27 cellular contexts compared by ENCODE assay signal in genomic region chr20:59125909-59126308, GRCh38. TPM values are rescaled to one million over a fixed set of nuclear protein-coding genes. Genes with fewer than 3 reads are reported as not detected.
DNase-seq lines count a peak whose midpoint lies in the region; ATAC-seq and TF ChIP-seq lines count a peak whose summit lies in the region.
"Had no signal": no experiment of that assay in that cellular context is flagged by ENCODE, and none has a peak within 500 bp of the region (broad histone marks: within the 10 kb centered on the region; RNA-seq: fewer than 3 reads in every experiment).

No MANE protein-coding gene starts in this region.

- no peaks in the 10 kb centered on the region for H3K27me3 Mint-ChIP-seq in activated CD8-positive, alpha-beta memory T cell treated with anti-CD3 and anti-CD28 coated beads, Interleukin-2, amount 10 ng/mL, durations not matched to agents 7 days and 5 days
- H3K27me3 Mint-ChIP-seq in GM23338 (ENCODE audit: insufficient read depth, low read depth, poor library complexity): peaks cover 8% of the 10 kb centered on the region
- no peaks in the 10 kb centered on the region for H3K27me3 Mint-ChIP-seq in central memory CD8-positive, alpha-beta T cell

- H3K9me2 ChIP-seq in GM23338 (ENCODE audit: insufficient read depth): peaks cover 9% of the 10 kb centered on the region; the same call in 1 of the 2 replicates

- DNase-seq in activated CD8-positive, alpha-beta memory T cell treated with anti-CD3 and anti-CD28 coated beads for 24 hours: peak; percentile 30
- DNase-seq in activated CD8-positive, alpha-beta memory T cell treated with anti-CD3 and anti-CD28 coated beads, Interleukin-2, amount 10 ng/mL, durations not matched to agents 7 days and 5 days: no peak
- DNase-seq in GM23338 (ENCODE audit: low spot score) (no peak), renal cortical epithelial cell (ENCODE audit: low read depth) (peak; percentile 1)
- no peak for DNase-seq in central memory CD8-positive, alpha-beta T cell (ENCODE audit: low spot score in 2 of 2)
- DNase-seq in activated naive CD4-positive, alpha-beta T cell (lab: John Stamatoyannopoulos, UW): no peak
- no peak for DNase-seq in stimulated activated CD4-positive, alpha-beta T cell treated with anti-CD3 and anti-CD28 coated beads, Interleukin-2, amount 100 ng/mL, for 48 hours
- DNase-seq: activated CD4-positive, alpha-beta memory T cell treated with anti-CD3 and anti-CD28 coated beads, Interleukin-2, amount 10 ng/mL, durations not matched to agents 7 days and 5 days; activated gamma-delta T cell; activated T-cell treated with anti-CD3 and anti-CD28 coated beads for 4 hours; brain microvascular endothelial cell; effector CD8-positive, alpha-beta T cell; GM23248; mesenchymal stem cell; NCI-H1694 treated with DMSO at 0.1 percent for 48 hours; NCI-H226; PC-9; Right ventricle myocardium superior; spleen; stimulated activated CD4-positive, alpha-beta T cell treated with anti-CD3 and anti-CD28 coated beads, Interleukin-4, amount 100 ng/mL, for 4 hours; stimulated activated naive CD4-positive, alpha-beta T cell; T1000 had no signal

- 0 out of 2 replicates have a peak overlapping the region, but pooled peaks have one; percentile 11 for H3K4me3 ChIP-seq in GM23338
- H3K4me3 ChIP-seq: GM23248, PC-9, thoracic aorta, vagina had no signal

- H3K36me3 ChIP-seq in GM23338 (ENCODE audit: insufficient read depth): no peaks in the 10 kb centered on the region
- H3K36me3 ChIP-seq: brain microvascular endothelial cell, spleen, thoracic aorta, vagina had no signal

- H3K27ac ChIP-seq in GM23338 (ENCODE audit: low read depth): no peak overlapping the region
- H3K27ac ChIP-seq: brain microvascular endothelial cell, GM23248, PC-9, thoracic aorta, vagina had no signal

- no peaks in the 10 kb centered on the region for H3K9me3 Mint-ChIP-seq in activated CD8-positive, alpha-beta memory T cell treated with anti-CD3 and anti-CD28 coated beads, Interleukin-2, amount 10 ng/mL, durations not matched to agents 7 days and 5 days (ENCODE audit: low read depth)
- peaks cover 12% of the 10 kb centered on the region for H3K9me3 Mint-ChIP-seq in GM23338
- no peaks in the 10 kb centered on the region for H3K9me3 Mint-ChIP-seq in central memory CD8-positive, alpha-beta T cell

- H3K4me3 Mint-ChIP-seq in activated CD8-positive, alpha-beta memory T cell treated with anti-CD3 and anti-CD28 coated beads, Interleukin-2, amount 10 ng/mL, durations not matched to agents 7 days and 5 days: no peak overlapping the region
- no peak overlapping the region for H3K4me3 Mint-ChIP-seq in GM23338
- H3K4me3 Mint-ChIP-seq in central memory CD8-positive, alpha-beta T cell: no peak overlapping the region
- H3K4me3 Mint-ChIP-seq: activated CD4-positive, alpha-beta memory T cell treated with anti-CD3 and anti-CD28 coated beads, Interleukin-2, amount 10 ng/mL, durations not matched to agents 7 days and 5 days had no signal

- H3K4me1 Mint-ChIP-seq in activated CD8-positive, alpha-beta memory T cell treated with anti-CD3 and anti-CD28 coated beads, Interleukin-2, amount 10 ng/mL, durations not matched to agents 7 days and 5 days: peaks cover 30% of the 10 kb centered on the region
- peaks cover 49% of the 10 kb centered on the region for H3K4me1 Mint-ChIP-seq in GM23338
- peaks cover 58% of the 10 kb centered on the region for H3K4me1 Mint-ChIP-seq in central memory CD8-positive, alpha-beta T cell

- no peaks in the 10 kb centered on the region for H3K27me3 ChIP-seq in GM23338 (ENCODE audit: insufficient read depth)
- H3K27me3 ChIP-seq: brain microvascular endothelial cell, spleen, vagina had no signal

- no peak for TF ChIP-seq CTCF in GM23338 (conservative IDR thresholded peaks at IDR 0.05; ENCODE audit: low read depth in 2 of 2)

- H3K4me2 ChIP-seq in GM23338: peak overlapping the region; percentile 52
- H3K4me2 ChIP-seq: PC-9 had no signal

- CTCF ChIA-PET in activated CD8-positive, alpha-beta memory T cell treated with anti-CD3 and anti-CD28 coated beads, Interleukin-2, amount 10 ng/mL, durations not matched to agents 7 days and 5 days (lab: Charles Lee): no interaction called here

- no peak for ATAC-seq in activated CD8-positive, alpha-beta memory T cell treated with anti-CD3 and anti-CD28 coated beads, Interleukin-2, amount 10 ng/mL, durations not matched to agents 7 days and 5 days
- ATAC-seq in GM23338 (no peak), HG02623 (IDR thresholded peaks at IDR 0.05; ENCODE audit: unreplicated experiment) (no peak)
- no peak for ATAC-seq in central memory CD8-positive, alpha-beta T cell (replicated peaks; ENCODE audit: extremely low read depth, poor library complexity, severe bottlenecking)

- peaks cover 29% of the 10 kb centered on the region for H3K4me1 ChIP-seq in GM23338 (ENCODE audit: insufficient read depth)
- H3K4me1 ChIP-seq: vagina had no signal

- peak overlapping the region; percentile 80; the same call in 1 of the 2 replicates for H2AFZ ChIP-seq in GM23338
- H2AFZ ChIP-seq: GM23248, PC-9 had no signal

- no peaks in the 10 kb centered on the region for H3K79me2 ChIP-seq in GM23338 (replicated peaks; ENCODE audit: insufficient read depth)

- peaks cover 2% of the 10 kb centered on the region for H3K36me3 Mint-ChIP-seq in activated CD8-positive, alpha-beta memory T cell treated with anti-CD3 and anti-CD28 coated beads, Interleukin-2, amount 10 ng/mL, durations not matched to agents 7 days and 5 days
- H3K36me3 Mint-ChIP-seq in GM23338 (ENCODE audit: low read depth): peaks cover 13% of the 10 kb centered on the region; the same call in 2 of the 3 replicates
- peaks cover 8% of the 10 kb centered on the region for H3K36me3 Mint-ChIP-seq in central memory CD8-positive, alpha-beta T cell (ENCODE audit: insufficient read depth)

- H4K20me1 ChIP-seq in GM23338 (replicated peaks; ENCODE audit: insufficient read depth): no peaks in the 10 kb centered on the region

- H3K27ac Mint-ChIP-seq in activated CD8-positive, alpha-beta memory T cell treated with anti-CD3 and anti-CD28 coated beads, Interleukin-2, amount 10 ng/mL, durations not matched to agents 7 days and 5 days: no peak overlapping the region
- no peak overlapping the region for H3K27ac Mint-ChIP-seq in GM23338
- H3K27ac Mint-ChIP-seq in central memory CD8-positive, alpha-beta T cell (ENCODE audit: low read depth): peak overlapping the region; percentile 5
- H3K27ac Mint-ChIP-seq: activated CD4-positive, alpha-beta memory T cell treated with anti-CD3 and anti-CD28 coated beads, Interleukin-2, amount 10 ng/mL, durations not matched to agents 7 days and 5 days had no signal

- H3F3A ChIP-seq in GM23338 (replicated peaks; ENCODE audit: low read depth): peaks cover 5% of the 10 kb centered on the region; the same call in 1 of the 2 replicates

TF ChIP-seq in GM23338, 12 proteins besides CTCF, POLR2A, EP300 and RAD21 (continues in another document):
- TF ChIP-seq EZH2 (IDR thresholded peaks at IDR 0.05; ENCODE audit: low read depth, unreplicated experiment) (no peak), ETS1 (IDR thresholded peaks at IDR 0.05) (no peak), EZH2phosphoT487 (IDR thresholded peaks at IDR 0.05; ENCODE audit: unreplicated experiment) (no peak), ZNF114 (CRISPR knock-in tag; IDR thresholded peaks at IDR 0.05) (no peak), STAT1 (IDR thresholded peaks at IDR 0.05; ENCODE audit: unreplicated experiment) (no peak), POLR2AphosphoS5 (IDR thresholded peaks at IDR 0.05; ENCODE audit: low read depth) (no peak)

RNA-seq across cellular contexts. Expression of gene ZNF831, which starts 37.7 kb away (rescaled TPM):
- 10 to 100 TPM in 1 of 2 experiments, 1 to 10 TPM in 1; 7.9 to 10.2 TPM for total RNA-seq in activated CD8-positive, alpha-beta memory T cell treated with anti-CD3 and anti-CD28 coated beads, Interleukin-2, amount 10 ng/mL, durations not matched to agents 7 days and 5 days
- not detected in 2 replicates for total RNA-seq in GM23338 (2014; rRNA removed; shearing (Covaris generic))
- polyA plus RNA-seq in GM23338 (2016; fragmentation: Nextera tagmentation; extraction: Ambion mirVana): not detected in 2 replicates
- total RNA-seq in renal cortical epithelial cell: not detected in 2 replicates
- total RNA-seq: epithelial cell of proximal tubule, GM23248, PC-9 had no signal
- polyA plus RNA-seq: BJ, GM23248 had no signal

Comparison
In these comparisons a context has a peak if more than half of its experiments do, and no peak if none do; other contexts are left out.
1. DNase-seq: peak in activated CD8-positive, alpha-beta memory T cell treated with anti-CD3 and anti-CD28 coated beads for 24 hours (single experiment) and renal cortical epithelial cell (single experiment); none in activated CD8-positive, alpha-beta memory T cell treated with anti-CD3 and anti-CD28 coated beads, Interleukin-2, amount 10 ng/mL, durations not matched to agents 7 days and 5 days (single experiment), GM23338 (single experiment), central memory CD8-positive, alpha-beta T cell (0 of 2), activated naive CD4-positive, alpha-beta T cell (0 of 4) and stimulated activated CD4-positive, alpha-beta T cell treated with anti-CD3 and anti-CD28 coated beads, Interleukin-2, amount 100 ng/mL, for 48 hours (0 of 2).